ENCODE assay signal across 8 cellular contexts in genomic region chr5:119302916-119303897, GRCh38. TPM values are rescaled to one million over a fixed set of nuclear protein-coding genes. Genes with fewer than 3 reads are reported as not detected.
DNase-seq lines count a peak whose midpoint lies in the region; ATAC-seq and TF ChIP-seq lines count a peak whose summit lies in the region.

No MANE protein-coding gene starts in this region.

- no peaks in the 10 kb centered on the region for H3K36me3 ChIP-seq in RWPE2 (ENCODE audit: low read depth)
- H3K36me3 ChIP-seq in smooth muscle cell (ENCODE audit: low read depth), result no peaks in the 10 kb centered on the region

- POLR2A ChIA-PET in activated CD4-positive, alpha-beta T cell treated with anti-CD3 and anti-CD28 coated beads for 36 hours (lab: Charles Lee), result interaction anchor here (0.8 to 1.8 kb wide), 3 partner anchors 28 to 60 kb away, joined by 4 to 6 read pairs (median 6); no protein-coding TSS in a partner anchor

- H3K4me1 ChIP-seq in RWPE2 (ENCODE audit: insufficient read depth, poor library complexity, severe bottlenecking) (peaks cover 52% of the 10 kb centered on the region), smooth muscle cell (ENCODE audit: low read depth) (peaks cover 19% of the 10 kb centered on the region)

- intact Hi-C loops in activated CD4-positive, alpha-beta T cell treated with anti-CD3 and anti-CD28 coated beads for 36 hours (cut with DNase I, micrococcal nuclease), result loop anchor here in 1 of 2 experiments (2.0 kb wide), 1 partner anchor 14 kb away; no protein-coding TSS in a partner anchor

- H3K4me3 ChIP-seq in RWPE2 (ENCODE audit: severe bottlenecking), result no peak overlapping the region
- H3K4me3 ChIP-seq in fibroblast of villous mesenchyme (ENCODE audit: low read depth, low read length), result no peak overlapping the region
- no peak overlapping the region for H3K4me3 ChIP-seq in smooth muscle cell

- no peak overlapping the region for H2AFZ ChIP-seq in smooth muscle cell (ENCODE audit: low read depth)

- H3K9me3 ChIP-seq in RWPE2 (ENCODE audit: severe bottlenecking), result no peaks in the 10 kb centered on the region
- no peaks in the 10 kb centered on the region for H3K9me3 ChIP-seq in smooth muscle cell (replicated peaks; ENCODE audit: low read depth)

- CTCF ChIA-PET in activated CD4-positive, alpha-beta T cell treated with anti-CD3 and anti-CD28 coated beads for 36 hours (lab: Charles Lee), result interaction anchor here (0.6 to 2.0 kb wide), 20 partner anchors 9 to 315 kb away, joined by 3 to 6 read pairs (median 4); partner anchors contain the start of gene DTWD2

- H3K27ac ChIP-seq in RWPE2 (ENCODE audit: poor library complexity, severe bottlenecking) (peak overlapping the region; percentile 84), smooth muscle cell (ENCODE audit: low read depth) (peak overlapping the region; percentile 98)

- peak; percentile 68 for ATAC-seq in activated CD4-positive, alpha-beta T cell treated with anti-CD3 and anti-CD28 coated beads for 36 hours
- ATAC-seq in RWPE2 (ENCODE audit: low read depth) (peak; percentile 96), HG03097 (IDR thresholded peaks at IDR 0.05; ENCODE audit: low FRiP score, unreplicated experiment) (no peak)

- 47% methylated on average over 5 of the region's 5 CpGs for WGBS in smooth muscle cell (ENCODE audit: low lambda C conversion rate)

- peak overlapping the region; percentile 60 for H3K4me2 ChIP-seq in smooth muscle cell

- H3K79me2 ChIP-seq in smooth muscle cell (ENCODE audit: low read depth), result peaks cover 68% of the 10 kb centered on the region

- H3K4me3 Mint-ChIP-seq in activated CD4-positive, alpha-beta T cell treated with anti-CD3 and anti-CD28 coated beads for 36 hours, result peak overlapping the region; percentile 12

- H3K9ac ChIP-seq in smooth muscle cell (ENCODE audit: low read depth), result peak overlapping the region; percentile 85

- H3K36me3 Mint-ChIP-seq in activated CD4-positive, alpha-beta T cell treated with anti-CD3 and anti-CD28 coated beads for 36 hours (ENCODE audit: low read depth), result peaks cover 13% of the 10 kb centered on the region

- H3K27me3 Mint-ChIP-seq in activated CD4-positive, alpha-beta T cell treated with anti-CD3 and anti-CD28 coated beads for 36 hours, result no peaks in the 10 kb centered on the region

- no peaks in the 10 kb centered on the region for H3K27me3 ChIP-seq in RWPE2 (ENCODE audit: insufficient read depth, poor library complexity, severe bottlenecking)
- no peaks in the 10 kb centered on the region for H3K27me3 ChIP-seq in smooth muscle cell (ENCODE audit: low read depth)

- no peaks in the 10 kb centered on the region for H4K20me1 ChIP-seq in smooth muscle cell (ENCODE audit: low read depth)

- TF ChIP-seq CTCF in RWPE2 (IDR thresholded peaks at IDR 0.05; ENCODE audit: poor library complexity, severe bottlenecking), result no peak
- TF ChIP-seq CTCF in fibroblast of villous mesenchyme (IDR thresholded peaks at IDR 0.05; ENCODE audit: insufficient read depth, low read depth, low read length), result peak; percentile 26
- TF ChIP-seq CTCF in smooth muscle cell (IDR thresholded peaks at IDR 0.05; ENCODE audit: borderline replicate concordance, insufficient read depth, poor library complexity, severe bottlenecking), result no peak

- peaks cover 90% of the 10 kb centered on the region for H3K4me1 Mint-ChIP-seq in activated CD4-positive, alpha-beta T cell treated with anti-CD3 and anti-CD28 coated beads for 36 hours

- peak overlapping the region; percentile 84 for H3K27ac Mint-ChIP-seq in activated CD4-positive, alpha-beta T cell treated with anti-CD3 and anti-CD28 coated beads for 36 hours

- no peaks in the 10 kb centered on the region for H3K9me3 Mint-ChIP-seq in activated CD4-positive, alpha-beta T cell treated with anti-CD3 and anti-CD28 coated beads for 36 hours (ENCODE audit: low read depth)

- DNase-seq in activated CD4-positive, alpha-beta T cell treated with anti-CD3 and anti-CD28 coated beads for 36 hours, result no peak
- DNase-seq in activated CD4-positive, alpha-beta T cell treated with anti-CD3 and anti-CD28 coated beads, Interleukin-2, amount 50 U/mL, for 1 hour, result no peak
- DNase-seq in RWPE2 (ENCODE audit: low spot score) (no peak), fibroblast of villous mesenchyme (ENCODE audit: low read depth) (peak; percentile 98), smooth muscle cell (lab: John Stamatoyannopoulos, UW; ENCODE audit: unreplicated experiment) (no peak), DMS79 (lab: John Stamatoyannopoulos, UW) (no peak)
- no peak for DNase-seq in central memory CD4-positive, alpha-beta T cell

- peaks cover 12% of the 10 kb centered on the region for H3F3A ChIP-seq in smooth muscle cell (ENCODE audit: low read depth)

RNA-seq across cellular contexts. Expression of gene TNFAIP8, which starts 52.6 kb away (rescaled TPM):
- total RNA-seq in activated CD4-positive, alpha-beta T cell treated with anti-CD3 and anti-CD28 coated beads for 36 hours, result 100 to 1,000 TPM; 166 to 171 TPM
- 12.1 and 17.4 TPM in 2 replicates for total RNA-seq in fibroblast of villous mesenchyme
- 81.2 and 85.1 TPM in 2 replicates for total RNA-seq in smooth muscle cell
- 15.7 and 34.2 TPM in 2 replicates for polyA plus RNA-seq in smooth muscle cell
